19 cellular contexts compared by ENCODE assay signal in genomic region chr5:124231794-124232193, GRCh38.
A peak's percentile ranks its signal among the peaks of the same experiment; 100 is the strongest.
DNase-seq lines count a peak whose midpoint lies in the region; ATAC-seq and TF ChIP-seq lines count a peak whose summit lies in the region.
"Had no signal": no experiment of that assay in that cellular context is flagged by ENCODE, and none has a peak within 500 bp of the region (broad histone marks: within the 10 kb centered on the region; RNA-seq: fewer than 3 reads in every experiment).

No MANE protein-coding gene starts in this region.

- H3K36me3 ChIP-seq in hepatocyte (replicated peaks; ENCODE audit: insufficient read depth, low read depth): no peaks in the 10 kb centered on the region
- no peaks in the 10 kb centered on the region for H3K36me3 ChIP-seq in Karpas-422 (ENCODE audit: insufficient read depth, low read length)
- H3K36me3 ChIP-seq: Peyer's patch, SJCRH30 had no signal

- H3K27ac Mint-ChIP-seq in neural crest cell (ENCODE audit: unreplicated experiment): peak overlapping the region; percentile 27
- H3K27ac Mint-ChIP-seq in MCF 10A (ENCODE audit: low read depth, unreplicated experiment): no peak overlapping the region
- no peak overlapping the region for H3K27ac Mint-ChIP-seq in natural killer cell treated with Interleukin-12 subunit alpha and Interleukin-12 subunit beta and Interleukin-15 and Interleukin-18, amount 100 ng/mL, for 72 hours
- H3K27ac Mint-ChIP-seq: CD8-positive, alpha-beta T cell had no signal

- H3K9me2 ChIP-seq in hepatocyte (replicated peaks; ENCODE audit: insufficient read depth) (no peaks in the 10 kb centered on the region), Karpas-422 (replicated peaks; ENCODE audit: insufficient read depth, low read length) (no peaks in the 10 kb centered on the region)

- intact Hi-C loops in MCF 10A (cut with micrococcal nuclease): no loop called here

- peaks cover 16% of the 10 kb centered on the region for H3K36me3 Mint-ChIP-seq in neural crest cell (ENCODE audit: low read depth)
- no peaks in the 10 kb centered on the region for H3K36me3 Mint-ChIP-seq in MCF 10A (ENCODE audit: insufficient read depth, unreplicated experiment)
- H3K36me3 Mint-ChIP-seq in natural killer cell treated with Interleukin-12 subunit alpha and Interleukin-12 subunit beta and Interleukin-15 and Interleukin-18, amount 100 ng/mL, for 72 hours: no peaks in the 10 kb centered on the region
- H3K36me3 Mint-ChIP-seq: CD8-positive, alpha-beta T cell had no signal

- no peaks in the 10 kb centered on the region for H3K27me3 ChIP-seq in hepatocyte
- H3K27me3 ChIP-seq in Karpas-422 (ENCODE audit: low read length): no peaks in the 10 kb centered on the region
- H3K27me3 ChIP-seq: Peyer's patch, SJCRH30 had no signal

- WGBS in hepatocyte (ENCODE audit: low lambda C conversion rate, missing lambda C conversion rate): 63% methylated on average over 3 of the region's 3 CpGs

- H3K79me2 ChIP-seq in hepatocyte (no peaks in the 10 kb centered on the region), Karpas-422 (ENCODE audit: low read length) (no peaks in the 10 kb centered on the region)

- BruUV-seq in MCF 10A (replicated peaks; lab: Mats Ljungman, UMichigan): no TSS peak

- no peaks in the 10 kb centered on the region for H3K9me3 ChIP-seq in hepatocyte (ENCODE audit: low read depth)
- no peaks in the 10 kb centered on the region for H3K9me3 ChIP-seq in Karpas-422 (ENCODE audit: low read length)
- H3K9me3 ChIP-seq: Peyer's patch, SJCRH30 had no signal

- H2AFZ ChIP-seq in hepatocyte: no peak overlapping the region
- H2AFZ ChIP-seq in Karpas-422 (ENCODE audit: low read length): no peak overlapping the region

- H3K27me3 Mint-ChIP-seq in neural crest cell (ENCODE audit: low read depth) (no peaks in the 10 kb centered on the region), MCF 10A (ENCODE audit: insufficient read depth, unreplicated experiment) (no peaks in the 10 kb centered on the region)
- peaks cover 0 to 5% of the 10 kb centered on the region in 2 donors for H3K27me3 Mint-ChIP-seq in natural killer cell treated with Interleukin-12 subunit alpha and Interleukin-12 subunit beta and Interleukin-15 and Interleukin-18, amount 100 ng/mL, for 72 hours

- in situ Hi-C loops in GM13976 (cut with MboI; ENCODE audit: low sequenced_read_pairs, unreplicated experiment): no loop called here

- no peak for DNase-seq in hepatocyte (ENCODE audit: low spot score)
- no peak for DNase-seq in neural crest cell (ENCODE audit: low read depth, low spot score)
- no peak for DNase-seq in MCF 10A (ENCODE audit: unreplicated experiment)
- no peak for DNase-seq in natural killer cell treated with Interleukin-12 subunit alpha and Interleukin-12 subunit beta and Interleukin-15 and Interleukin-18, amount 100 ng/mL, for 72 hours (ENCODE audit: low spot score)
- DNase-seq in GM13976 (ENCODE audit: low spot score): no peak
- no peak for DNase-seq in Karpas-422
- DNase-seq: CD8-positive, alpha-beta T cell; KG1; NCI-H1105 treated with DMSO at 0.1 percent for 48 hours; NCI-H2029 treated with DMSO at 0.1 percent for 48 hours; NCI-H2171; NCI-H345; NCI-H524; NCI-H774; NK-92 treated with Interleukin-12 subunit alpha and Interleukin-12 subunit beta, amount 100 ng/mL, for 24 hours; Peyer's patch; SJCRH30 had no signal

- peaks cover 5% of the 10 kb centered on the region for H3K4me1 ChIP-seq in hepatocyte (ENCODE audit: insufficient read depth)
- H3K4me1 ChIP-seq in Karpas-422 (ENCODE audit: low read length): no peaks in the 10 kb centered on the region
- H3K4me1 ChIP-seq: Peyer's patch had no signal

- CTCF ChIA-PET in MCF 10A (lab: Yijun Ruan, JAX): no interaction called here

- ATAC-seq in natural killer cell treated with Interleukin-12 subunit alpha and Interleukin-12 subunit beta and Interleukin-15 and Interleukin-18, amount 100 ng/mL, for 72 hours: no peak
- ATAC-seq: CD8-positive, alpha-beta T cell; HCT116 had no signal

- TF ChIP-seq CTCF in hepatocyte (IDR thresholded peaks at IDR 0.05; ENCODE audit: poor library complexity) (no peak), neural crest cell (conservative IDR thresholded peaks at IDR 0.05) (no peak), MCF 10A (IDR thresholded peaks at IDR 0.05; ENCODE audit: unreplicated experiment) (no peak), GM13976 (IDR thresholded peaks at IDR 0.05; ENCODE audit: borderline replicate concordance, control extremely low read depth, extremely low read depth, insufficient read depth, missing control alignments) (no peak)

- peak overlapping the region; percentile 83 for H3K27ac ChIP-seq in angular gyrus (ENCODE audit: low read depth, low read length)
- H3K27ac ChIP-seq in hepatocyte: peak overlapping the region; percentile 62
- no peak overlapping the region for H3K27ac ChIP-seq in Karpas-422 (ENCODE audit: low read length)
- H3K27ac ChIP-seq: Peyer's patch, SJCRH30 had no signal

- H3K4me3 ChIP-seq in hepatocyte (no peak overlapping the region), Karpas-422 (ENCODE audit: low read length) (no peak overlapping the region)
- H3K4me3 ChIP-seq: Peyer's patch, SJCRH30 had no signal

- H3K9me3 Mint-ChIP-seq in neural crest cell: peaks cover 13% of the 10 kb centered on the region
- no peaks in the 10 kb centered on the region for H3K9me3 Mint-ChIP-seq in MCF 10A (ENCODE audit: unreplicated experiment)
- peaks cover 5% of the 10 kb centered on the region for H3K9me3 Mint-ChIP-seq in natural killer cell treated with Interleukin-12 subunit alpha and Interleukin-12 subunit beta and Interleukin-15 and Interleukin-18, amount 100 ng/mL, for 72 hours
- H3K9me3 Mint-ChIP-seq: CD8-positive, alpha-beta T cell had no signal

- H4K20me1 ChIP-seq in hepatocyte (ENCODE audit: insufficient read depth, poor library complexity, severe bottlenecking) (no peaks in the 10 kb centered on the region), Karpas-422 (ENCODE audit: insufficient read depth, low read depth, low read length) (no peaks in the 10 kb centered on the region)

- H3K4me2 ChIP-seq in hepatocyte: no peak overlapping the region
- no peak overlapping the region for H3K4me2 ChIP-seq in Karpas-422 (ENCODE audit: low read depth, low read length, poor library complexity, severe bottlenecking)

- H3K4me1 Mint-ChIP-seq in neural crest cell (peaks cover 67% of the 10 kb centered on the region), MCF 10A (ENCODE audit: insufficient read depth, unreplicated experiment) (no peaks in the 10 kb centered on the region)
- H3K4me1 Mint-ChIP-seq in natural killer cell treated with Interleukin-12 subunit alpha and Interleukin-12 subunit beta and Interleukin-15 and Interleukin-18, amount 100 ng/mL, for 72 hours (ENCODE audit: low read depth in 2 of 2): no peaks in the 10 kb centered on the region

- H3K4me3 Mint-ChIP-seq in neural crest cell (peak overlapping the region; percentile 40), MCF 10A (ENCODE audit: unreplicated experiment) (no peak overlapping the region)
- no peak overlapping the region for H3K4me3 Mint-ChIP-seq in natural killer cell treated with Interleukin-12 subunit alpha and Interleukin-12 subunit beta and Interleukin-15 and Interleukin-18, amount 100 ng/mL, for 72 hours
- H3K4me3 Mint-ChIP-seq: CD8-positive, alpha-beta T cell had no signal

- POLR2A ChIA-PET in MCF 10A (lab: Yijun Ruan, JAX): no interaction called here

- no peak overlapping the region for H3K9ac ChIP-seq in Karpas-422 (ENCODE audit: low read length)
